Comparison of ENCODE assay signal across 14 cellular contexts in genomic region chr12:104752883-104753282, GRCh38.
"Had no signal": no experiment of that assay in that cellular context is flagged by ENCODE, and none has a peak within 500 bp of the region (broad histone marks: within the 10 kb centered on the region; RNA-seq: fewer than 3 reads in every experiment).

No MANE protein-coding gene starts in this region.

- H3K27ac ChIP-seq: foreskin keratinocyte, lower lobe of right lung, spleen, tibial nerve had no signal

- H3K4me3 ChIP-seq: lower lobe of right lung, spleen, tibial nerve had no signal

- H3K4me1 ChIP-seq: foreskin keratinocyte had no signal

- H3K27me3 ChIP-seq: foreskin keratinocyte, spleen, tibial nerve had no signal

- H3K4me3 Mint-ChIP-seq: activated CD4-positive, alpha-beta T cell treated with anti-CD3 and anti-CD28 coated beads, Interleukin-2, amount 10 ng/mL, durations not matched to agents 7 days and 5 days; activated naive CD8-positive, alpha-beta T cell; activated T-cell treated with anti-CD3 and anti-CD28 coated beads, Interleukin-2, amount 50 U/mL, for 72 hours; nephron had no signal

- ATAC-seq: activated CD4-positive, CD25-positive, alpha-beta regulatory T cell treated with anti-CD3 and anti-CD28 coated beads, Interleukin-2, amount 50 U/mL, for 24 hours; activated T-cell treated with anti-CD3 and anti-CD28 coated beads, Interleukin-2, amount 50 U/mL, for 72 hours; foreskin keratinocyte; lower lobe of right lung had no signal

- DNase-seq: activated CD4-positive, alpha-beta T cell treated with anti-CD3 and anti-CD28 coated beads, Interleukin-2, amount 10 ng/mL, durations not matched to agents 7 days and 5 days; activated gamma-delta T cell treated with Interleukin-2 at 50 U/mL for 16 hours; activated T-cell treated with anti-CD3 and anti-CD28 coated beads, Interleukin-2, amount 50 U/mL, for 72 hours; foreskin keratinocyte; glutamatergic neuron; hippocampal formation; lower lobe of right lung; spleen; stimulated activated naive CD4-positive, alpha-beta T cell treated with Interleukin-2 at 50 U/mL for 16 hours; SW 1271 had no signal

- H3K27ac Mint-ChIP-seq: activated CD4-positive, alpha-beta T cell treated with anti-CD3 and anti-CD28 coated beads, Interleukin-2, amount 10 ng/mL, durations not matched to agents 7 days and 5 days; activated naive CD8-positive, alpha-beta T cell; nephron had no signal

- H3K9me3 ChIP-seq: lower lobe of right lung, spleen, tibial nerve had no signal

- H3K27me3 Mint-ChIP-seq: activated CD4-positive, alpha-beta T cell treated with anti-CD3 and anti-CD28 coated beads, Interleukin-2, amount 10 ng/mL, durations not matched to agents 7 days and 5 days; activated naive CD8-positive, alpha-beta T cell had no signal

- H3K9me3 Mint-ChIP-seq: activated T-cell treated with anti-CD3 and anti-CD28 coated beads, Interleukin-2, amount 50 U/mL, for 72 hours; nephron had no signal
